In genomic region chr4:121651597-121651996, GRCh38 we compare ENCODE assay signal across 18 cellular contexts.
"Had no signal": no experiment of that assay in that cellular context is flagged by ENCODE, and none has a peak within 500 bp of the region (broad histone marks: within the 10 kb centered on the region; RNA-seq: fewer than 3 reads in every experiment).

No MANE protein-coding gene starts in this region.

- H3K36me3 Mint-ChIP-seq: activated naive CD4-positive, alpha-beta T cell treated with anti-CD3 and anti-CD28 coated beads, Interleukin-2, amount 50 U/mL, for 72 hours; mesothelial cell of epicardium; natural killer cell treated with Interleukin-12 subunit alpha and Interleukin-12 subunit beta and Interleukin-15 and Interleukin-18, amount 100 ng/mL, for 72 hours had no signal

- H3K9me3 ChIP-seq: adrenal gland, breast epithelium, neutrophil, thoracic aorta, upper lobe of right lung had no signal

- H3K4me3 Mint-ChIP-seq: activated T-cell treated with anti-CD3 and anti-CD28 coated beads, Interleukin-2, amount 50 U/mL, for 72 hours; mesothelial cell of epicardium; natural killer cell treated with Interleukin-12 subunit alpha and Interleukin-12 subunit beta and Interleukin-15 and Interleukin-18, amount 100 ng/mL, for 72 hours had no signal

- DNase-seq: activated CD4-positive, CD25-positive, alpha-beta regulatory T cell treated with anti-CD3 and anti-CD28 coated beads, Interleukin-2, amount 50 U/mL, for 72 hours; activated gamma-delta T cell treated with Interleukin-2 at 50 U/mL for 16 hours; activated T-cell treated with anti-CD3 and anti-CD28 coated beads, Interleukin-2, amount 50 U/mL, for 72 hours; adrenal gland; effector CD4-positive, alpha-beta T cell; hypothalamus; stimulated activated CD4-positive, alpha-beta T cell treated with anti-CD3 and anti-CD28 coated beads, Interleukin-4, amount 100 ng/mL, for 1 hour; upper lobe of right lung had no signal

- H3K27ac ChIP-seq: adrenal gland, breast epithelium, neutrophil, parathyroid adenoma, thoracic aorta, upper lobe of right lung had no signal

- H3K36me3 ChIP-seq: adrenal gland, breast epithelium, neutrophil, thoracic aorta, upper lobe of right lung had no signal

- H3K9me3 Mint-ChIP-seq: activated naive CD4-positive, alpha-beta T cell treated with anti-CD3 and anti-CD28 coated beads, Interleukin-2, amount 50 U/mL, for 72 hours; activated T-cell treated with anti-CD3 and anti-CD28 coated beads, Interleukin-2, amount 50 U/mL, for 72 hours; mesothelial cell of epicardium; natural killer cell treated with Interleukin-12 subunit alpha and Interleukin-12 subunit beta and Interleukin-15 and Interleukin-18, amount 100 ng/mL, for 72 hours had no signal

- H3K4me3 ChIP-seq: adrenal gland, breast epithelium, lung, smooth muscle cell, thoracic aorta, upper lobe of right lung had no signal

- H3K4me1 Mint-ChIP-seq: mesothelial cell of epicardium had no signal

- H3K27me3 ChIP-seq: adrenal gland, breast epithelium, neutrophil, upper lobe of right lung had no signal

- H3K27ac Mint-ChIP-seq: activated naive CD4-positive, alpha-beta T cell treated with anti-CD3 and anti-CD28 coated beads, Interleukin-2, amount 50 U/mL, for 72 hours; activated T-cell treated with anti-CD3 and anti-CD28 coated beads, Interleukin-2, amount 50 U/mL, for 72 hours; mesothelial cell of epicardium; natural killer cell treated with Interleukin-12 subunit alpha and Interleukin-12 subunit beta and Interleukin-15 and Interleukin-18, amount 100 ng/mL, for 72 hours had no signal

- H3K4me1 ChIP-seq: breast epithelium, parathyroid adenoma, upper lobe of right lung had no signal

- ATAC-seq: activated naive CD4-positive, alpha-beta T cell treated with anti-CD3 and anti-CD28 coated beads, Interleukin-2, amount 50 U/mL, for 72 hours; activated T-cell treated with anti-CD3 and anti-CD28 coated beads, Interleukin-2, amount 50 U/mL, for 72 hours; natural killer cell treated with Interleukin-12 subunit alpha and Interleukin-12 subunit beta and Interleukin-15 and Interleukin-18, amount 100 ng/mL, for 72 hours; sciatic nerve; upper lobe of right lung had no signal
